12 cellular contexts compared by ENCODE assay signal in the genomic region with DNA sequence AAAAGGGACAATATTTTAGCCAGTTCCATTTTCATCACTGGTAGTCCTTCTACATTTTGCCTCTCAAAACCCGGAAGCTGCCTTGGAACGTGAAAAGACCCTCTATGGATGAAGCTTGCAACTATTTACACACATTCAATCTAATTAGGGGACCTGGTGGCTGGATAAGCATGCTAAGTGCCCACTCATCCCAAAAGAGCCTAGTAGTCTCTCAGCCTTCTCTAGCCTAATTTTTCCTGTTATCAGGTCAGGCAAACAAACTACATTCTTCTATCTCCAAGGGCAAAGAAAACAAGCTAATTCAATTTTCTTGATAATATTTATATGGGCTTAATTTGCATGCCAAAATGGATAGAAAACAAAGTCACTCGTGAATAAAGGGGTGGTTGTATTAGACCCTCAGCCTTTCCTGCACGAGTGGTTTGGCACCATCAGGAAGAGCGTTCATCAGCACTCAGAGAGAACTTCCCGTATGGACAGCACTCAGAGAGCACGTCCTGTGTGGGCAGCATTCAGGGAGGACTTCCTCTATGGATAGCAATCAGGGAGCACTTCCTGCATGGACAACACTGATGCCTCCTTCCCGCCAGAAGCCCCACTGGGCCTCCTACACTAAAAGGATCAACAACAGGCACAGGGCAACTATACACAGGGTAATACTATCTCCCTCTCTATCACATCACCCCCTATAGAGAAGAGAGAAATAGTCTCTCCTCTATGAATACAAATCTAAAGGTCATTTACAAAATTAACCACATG.
DNase-seq lines count a peak whose midpoint lies in the region; ATAC-seq and TF ChIP-seq lines count a peak whose summit lies in the region.
"Had no signal": no experiment of that assay in that cellular context is flagged by ENCODE, and none has a peak within 500 bp of the region (broad histone marks: within the 10 kb centered on the region; RNA-seq: fewer than 3 reads in every experiment).

No MANE protein-coding gene starts in this region.

- H3K36me3 ChIP-seq in ascending aorta: peaks cover 2 to 4% of the 10 kb centered on the region in 2 donors
- H3K36me3 ChIP-seq in liver (ENCODE audit: control insufficient read depth in 4 of 4, insufficient read depth in 3 of 4, low read depth in 1 of 4, low read length in 3 of 4): no peaks in the 10 kb centered on the region
- H3K36me3 ChIP-seq in uterus: no peaks in the 10 kb centered on the region

- H3K27me3 ChIP-seq in ascending aorta (no peaks in the 10 kb centered on the region), liver (ENCODE audit: control insufficient read depth in 4 of 4, insufficient read depth in 4 of 4, low read length in 3 of 4) (no peaks in the 10 kb centered on the region), uterus (no peaks in the 10 kb centered on the region)

- H3K4me1 Mint-ChIP-seq in activated T-cell treated with anti-CD3 and anti-CD28 coated beads, Interleukin-2, amount 50 U/mL, for 24 hours (ENCODE audit: low read depth): peaks cover 89% of the 10 kb centered on the region
- peaks cover 79% of the 10 kb centered on the region for H3K4me1 Mint-ChIP-seq in activated T-cell treated with anti-CD3 and anti-CD28 coated beads, Interleukin-2, amount 50 U/mL, for 72 hours (ENCODE audit: low read depth)

- H3K9me3 ChIP-seq in ascending aorta: no peaks in the 10 kb centered on the region
- no peaks in the 10 kb centered on the region for H3K9me3 ChIP-seq in liver (ENCODE audit: control insufficient read depth in 4 of 4, low read length in 3 of 4)
- H3K9me3 ChIP-seq in uterus: no peaks in the 10 kb centered on the region

- peak overlapping the region; percentile 44 for H3K27ac Mint-ChIP-seq in activated T-cell treated with anti-CD3 and anti-CD28 coated beads, Interleukin-2, amount 50 U/mL, for 24 hours
- H3K27ac Mint-ChIP-seq in activated T-cell treated with anti-CD3 and anti-CD28 coated beads, Interleukin-2, amount 50 U/mL, for 72 hours: no peak overlapping the region
- H3K27ac Mint-ChIP-seq: activated naive CD8-positive, alpha-beta T cell treated with anti-CD3 and anti-CD28 coated beads, Interleukin-2, amount 10 ng/mL, durations not matched to agents 7 days and 5 days had no signal

- no peak for ATAC-seq in activated T-cell treated with anti-CD3 and anti-CD28 coated beads, Interleukin-2, amount 50 U/mL, for 72 hours (replicated peaks in 1 of 2)

- no peak for DNase-seq in activated T-cell treated with anti-CD3 and anti-CD28 coated beads, Interleukin-2, amount 50 U/mL, for 24 hours
- no peak for DNase-seq in activated T-cell treated with anti-CD3 and anti-CD28 coated beads, Interleukin-2, amount 50 U/mL, for 72 hours
- no peak for DNase-seq in ascending aorta (ENCODE audit: low spot score in 2 of 2)
- DNase-seq in uterus: no peak
- no peak for DNase-seq in SIG-M5 treated with dmso at 0.1 percent for 504 hours (lab: John Stamatoyannopoulos, UW; ENCODE audit: unreplicated experiment)
- DNase-seq in central memory CD4-positive, alpha-beta T cell: no peak
- no peak for DNase-seq in 8988T
- DNase-seq: activated naive CD8-positive, alpha-beta T cell treated with anti-CD3 and anti-CD28 coated beads, Interleukin-2, amount 10 ng/mL, durations not matched to agents 7 days and 5 days; foreskin fibroblast; NCI-H446 treated with DMSO at 0.1 percent for 48 hours had no signal

- H3K27ac ChIP-seq in ascending aorta (peak overlapping the region; percentile 23 to 45), liver (ENCODE audit: low read depth in 1 of 2, low read length in 2 of 2) (peak overlapping the region in 1 of 2 donors; percentile 56), uterus (peak overlapping the region; percentile 21 to 46)
- H3K27ac ChIP-seq: VCaP had no signal

- WGBS in liver: 73% methylated on average over 8 of the region's 8 CpGs

- TF ChIP-seq POLR2A in uterus (IDR thresholded peaks at IDR 0.05): no peak

- H3K36me3 Mint-ChIP-seq in activated T-cell treated with anti-CD3 and anti-CD28 coated beads, Interleukin-2, amount 50 U/mL, for 24 hours (ENCODE audit: low read depth): peaks cover 12% of the 10 kb centered on the region
- H3K36me3 Mint-ChIP-seq in activated T-cell treated with anti-CD3 and anti-CD28 coated beads, Interleukin-2, amount 50 U/mL, for 72 hours (ENCODE audit: insufficient read depth in 2 of 2): no peaks in the 10 kb centered on the region

- H3K4me1 ChIP-seq in ascending aorta (peaks cover 11 to 78% of the 10 kb centered on the region in 2 donors), liver (ENCODE audit: control insufficient read depth in 4 of 4, insufficient read depth in 4 of 4, low read length in 3 of 4) (peaks cover 0 to 14% (median 9%) of the 10 kb centered on the region in 4 donors), uterus (peaks cover 8 to 57% of the 10 kb centered on the region in 2 donors)

- no peak for TF ChIP-seq RAD21 in liver (IDR thresholded peaks at IDR 0.05)

- no peaks in the 10 kb centered on the region for H3K9me3 Mint-ChIP-seq in activated T-cell treated with anti-CD3 and anti-CD28 coated beads, Interleukin-2, amount 50 U/mL, for 24 hours
- no peaks in the 10 kb centered on the region for H3K9me3 Mint-ChIP-seq in activated T-cell treated with anti-CD3 and anti-CD28 coated beads, Interleukin-2, amount 50 U/mL, for 72 hours
- H3K9me3 Mint-ChIP-seq: activated naive CD8-positive, alpha-beta T cell treated with anti-CD3 and anti-CD28 coated beads, Interleukin-2, amount 10 ng/mL, durations not matched to agents 7 days and 5 days had no signal

- TF ChIP-seq CTCF in ascending aorta (IDR thresholded peaks at IDR 0.05) (no peak), liver (IDR thresholded peaks at IDR 0.05; ENCODE audit: low read depth, low read length, missing input control) (no peak), uterus (IDR thresholded peaks at IDR 0.05) (no peak)

- H3K27me3 Mint-ChIP-seq in activated T-cell treated with anti-CD3 and anti-CD28 coated beads, Interleukin-2, amount 50 U/mL, for 24 hours: no peaks in the 10 kb centered on the region
- H3K27me3 Mint-ChIP-seq in activated T-cell treated with anti-CD3 and anti-CD28 coated beads, Interleukin-2, amount 50 U/mL, for 72 hours (ENCODE audit: low read depth): no peaks in the 10 kb centered on the region
- H3K27me3 Mint-ChIP-seq: activated naive CD8-positive, alpha-beta T cell treated with anti-CD3 and anti-CD28 coated beads, Interleukin-2, amount 10 ng/mL, durations not matched to agents 7 days and 5 days had no signal

- intact Hi-C loops in ascending aorta (cut with DNase I): no loop called here
- intact Hi-C loops in uterus (cut with DNase I; ENCODE audit: low total_unique reads): no loop called here

- H3K4me3 ChIP-seq in ascending aorta (no peak overlapping the region), liver (ENCODE audit: low read depth in 1 of 3, low read length in 3 of 3) (no peak overlapping the region), uterus (no peak overlapping the region)

- H3K9ac ChIP-seq in liver (ENCODE audit: low read depth in 1 of 2, low read length in 2 of 2): no peak overlapping the region

- no peak overlapping the region for H3K4me3 Mint-ChIP-seq in activated T-cell treated with anti-CD3 and anti-CD28 coated beads, Interleukin-2, amount 50 U/mL, for 24 hours
- H3K4me3 Mint-ChIP-seq in activated T-cell treated with anti-CD3 and anti-CD28 coated beads, Interleukin-2, amount 50 U/mL, for 72 hours: no peak overlapping the region
- H3K4me3 Mint-ChIP-seq: activated naive CD8-positive, alpha-beta T cell treated with anti-CD3 and anti-CD28 coated beads, Interleukin-2, amount 10 ng/mL, durations not matched to agents 7 days and 5 days had no signal

TF ChIP-seq in liver, 16 proteins besides CTCF, POLR2A, EP300 and RAD21:
- TF ChIP-seq EGR1 (IDR thresholded peaks at IDR 0.05; ENCODE audit: low read depth in 2 of 2) (no peak), RXRA (IDR thresholded peaks at IDR 0.05) (no peak), YY1 (IDR thresholded peaks at IDR 0.05) (no peak), REST (IDR thresholded peaks at IDR 0.05) (peak; percentile 85), GABPA (IDR thresholded peaks at IDR 0.05 in 1 of 2, conservative IDR thresholded peaks at IDR 0.05 in 1 of 2) (peak in 1 of 2 donors; percentile 46)
